12 cellular contexts compared by ENCODE assay signal in genomic region chr11:72832301-72833082, GRCh38. TPM values are rescaled to one million over a fixed set of nuclear protein-coding genes. Genes with fewer than 3 reads are reported as not detected.
DNase-seq lines count a peak whose midpoint lies in the region; ATAC-seq, FAIRE-seq and TF ChIP-seq lines count a peak whose summit lies in the region.
"Had no signal": no experiment of that assay in that cellular context is flagged by ENCODE, and none has a peak within 500 bp of the region (broad histone marks: within the 10 kb centered on the region; RNA-seq: fewer than 3 reads in every experiment).

No MANE protein-coding gene starts in this region.

- H3K36me3 ChIP-seq in tibial nerve = peaks cover 0 to 32% (median 0%) of the 10 kb centered on the region in 3 donors
- no peaks in the 10 kb centered on the region for H3K36me3 ChIP-seq in SJCRH30
- H3K36me3 ChIP-seq: Peyer's patch had no signal

- no peak for TF ChIP-seq EP300 in tibial nerve (IDR thresholded peaks at IDR 0.05)

- H3K4me3 Mint-ChIP-seq in activated T-cell treated with anti-CD3 and anti-CD28 coated beads, Interleukin-2, amount 50 U/mL, for 72 hours = no peak overlapping the region
- no peak overlapping the region for H3K4me3 Mint-ChIP-seq in central memory CD8-positive, alpha-beta T cell
- H3K4me3 Mint-ChIP-seq in mesothelial cell of epicardium = no peak overlapping the region

- peaks cover 0 to 68% (median 18%) of the 10 kb centered on the region in 4 donors for H3K4me1 ChIP-seq in tibial nerve
- peaks cover 14% of the 10 kb centered on the region for H3K4me1 ChIP-seq in SJCRH30

- WGBS in tibial nerve, 2 donors = 70 to 73% methylated on average over 8 to 9 of the region's 9 CpGs

- H3K27ac ChIP-seq in tibial nerve (peak overlapping the region in 3 of 4 donors; percentile 57 to 82 (median 82)), SJCRH30 (no peak overlapping the region)
- H3K27ac ChIP-seq: KMS-11 had no signal

- peak overlapping the region; percentile 88 for H3K27ac Mint-ChIP-seq in activated T-cell treated with anti-CD3 and anti-CD28 coated beads, Interleukin-2, amount 50 U/mL, for 72 hours
- H3K27ac Mint-ChIP-seq in central memory CD8-positive, alpha-beta T cell (ENCODE audit: low read depth) = peak overlapping the region; percentile 90
- peak overlapping the region; percentile 50 for H3K27ac Mint-ChIP-seq in mesothelial cell of epicardium

- ATAC-seq in activated T-cell treated with anti-CD3 and anti-CD28 coated beads, Interleukin-2, amount 50 U/mL, for 72 hours (replicated peaks in 1 of 2) = no peak
- no peak for ATAC-seq in central memory CD8-positive, alpha-beta T cell (replicated peaks; ENCODE audit: extremely low read depth, poor library complexity, severe bottlenecking)

- TF ChIP-seq POLR2A in tibial nerve (IDR thresholded peaks at IDR 0.05) = no peak
- TF ChIP-seq POLR2A in H54 (IDR thresholded peaks at IDR 0.05; ENCODE audit: low read depth, low read length) = no peak

- no peaks in the 10 kb centered on the region for H3K27me3 Mint-ChIP-seq in activated T-cell treated with anti-CD3 and anti-CD28 coated beads, Interleukin-2, amount 50 U/mL, for 72 hours (ENCODE audit: low read depth)
- no peaks in the 10 kb centered on the region for H3K27me3 Mint-ChIP-seq in central memory CD8-positive, alpha-beta T cell
- no peaks in the 10 kb centered on the region for H3K27me3 Mint-ChIP-seq in mesothelial cell of epicardium (ENCODE audit: low read depth)

- H3K9me3 Mint-ChIP-seq in activated T-cell treated with anti-CD3 and anti-CD28 coated beads, Interleukin-2, amount 50 U/mL, for 72 hours = no peaks in the 10 kb centered on the region
- no peaks in the 10 kb centered on the region for H3K9me3 Mint-ChIP-seq in central memory CD8-positive, alpha-beta T cell
- no peaks in the 10 kb centered on the region for H3K9me3 Mint-ChIP-seq in mesothelial cell of epicardium

- H3K36me3 Mint-ChIP-seq in activated T-cell treated with anti-CD3 and anti-CD28 coated beads, Interleukin-2, amount 50 U/mL, for 72 hours (ENCODE audit: insufficient read depth in 2 of 2) = peaks cover 0 to 4% of the 10 kb centered on the region in 2 donors
- H3K36me3 Mint-ChIP-seq in central memory CD8-positive, alpha-beta T cell (ENCODE audit: insufficient read depth) = peaks cover 21% of the 10 kb centered on the region
- H3K36me3 Mint-ChIP-seq in mesothelial cell of epicardium = no peaks in the 10 kb centered on the region

- no peak for DNase-seq in activated T-cell treated with anti-CD3 and anti-CD28 coated beads, Interleukin-2, amount 50 U/mL, for 72 hours
- DNase-seq in activated T-cell treated with anti-CD3 and anti-CD28 coated beads, Interleukin-2, amount 50 U/mL, for 1 hour = no peak
- DNase-seq in central memory CD8-positive, alpha-beta T cell (ENCODE audit: low spot score in 2 of 2) = no peak
- no peak for DNase-seq in mesothelial cell of epicardium (ENCODE audit: low spot score in 2 of 2, unreplicated experiment in 2 of 2)
- DNase-seq in tibial nerve (ENCODE audit: low spot score in 2 of 2) = no peak
- no peak for DNase-seq in SJCRH30
- no peak for DNase-seq in activated CD4-positive, CD25-positive, alpha-beta regulatory T cell treated with anti-CD3 and anti-CD28 coated beads, Interleukin-2, amount 50 U/mL, for 72 hours
- no peak for DNase-seq in H54 (ENCODE audit: insufficient read length, low spot score)
- DNase-seq: Peyer's patch; stimulated activated CD4-positive, alpha-beta T cell treated with anti-CD3 and anti-CD28 coated beads, Interleukin-4, amount 100 ng/mL, for 24 hours had no signal

- TF ChIP-seq CTCF in mesothelial cell of epicardium (IDR thresholded peaks at IDR 0.05; ENCODE audit: unreplicated experiment) (no peak), tibial nerve (IDR thresholded peaks at IDR 0.05) (no peak)

- H3K9me3 ChIP-seq in tibial nerve (no peaks in the 10 kb centered on the region), SJCRH30 (replicated peaks) (no peaks in the 10 kb centered on the region)
- H3K9me3 ChIP-seq: Peyer's patch had no signal

- no peak for FAIRE-seq in H54 (lab: Jason Lieb, UNC)
- FAIRE-seq: G401.6 had no signal

- H3K4me1 Mint-ChIP-seq in activated T-cell treated with anti-CD3 and anti-CD28 coated beads, Interleukin-2, amount 50 U/mL, for 72 hours (ENCODE audit: low read depth) = peaks cover 25% of the 10 kb centered on the region
- H3K4me1 Mint-ChIP-seq in central memory CD8-positive, alpha-beta T cell = peaks cover 24% of the 10 kb centered on the region
- H3K4me1 Mint-ChIP-seq in mesothelial cell of epicardium = peaks cover 17% of the 10 kb centered on the region

- H3K27me3 ChIP-seq in tibial nerve = no peaks in the 10 kb centered on the region
- H3K27me3 ChIP-seq in SJCRH30 = no peaks in the 10 kb centered on the region
- H3K27me3 ChIP-seq: Peyer's patch had no signal

- no peak overlapping the region for H3K4me3 ChIP-seq in tibial nerve
- no peak overlapping the region for H3K4me3 ChIP-seq in SJCRH30
- H3K4me3 ChIP-seq: Peyer's patch had no signal

RNA-seq across cellular contexts. Expression of gene ATG16L2, which starts 18.3 kb away (rescaled TPM):
- 10 to 100 TPM; 55.8 to 56.0 TPM for total RNA-seq in activated T-cell treated with anti-CD3 and anti-CD28 coated beads, Interleukin-2, amount 50 U/mL, for 72 hours
- 44.0 to 48.0 TPM (median 45.0 TPM) in 3 replicates for total RNA-seq in mesothelial cell of epicardium
- 10 to 100 TPM; 26.9 to 60.0 (median 36.6) TPM for total RNA-seq in tibial nerve
- total RNA-seq in SJCRH30 (2014; rRNA removed; shearing (Covaris generic)) = 2.9 and 6.8 TPM in 2 replicates

RNA-seq across cellular contexts. Expression of gene STARD10, which starts 38.6 kb away (rescaled TPM):
- total RNA-seq in activated T-cell treated with anti-CD3 and anti-CD28 coated beads, Interleukin-2, amount 50 U/mL, for 72 hours = 10 to 100 TPM; 31.9 to 41.3 TPM
- total RNA-seq in mesothelial cell of epicardium (51.1 to 54.9 TPM (median 54.7 TPM) in 3 replicates), tibial nerve (10 to 100 TPM; 19.4 to 31.5 (median 23.7) TPM)
- total RNA-seq in SJCRH30 (2014; rRNA removed; shearing (Covaris generic)) = 6.0 and 10.3 TPM in 2 replicates
